7 cellular contexts compared by ENCODE assay signal in genomic region chr4:77217526-77217925, GRCh38.
"Had no signal": no experiment of that assay in that cellular context is flagged by ENCODE, and none has a peak within 500 bp of the region (broad histone marks: within the 10 kb centered on the region; RNA-seq: fewer than 3 reads in every experiment).

No MANE protein-coding gene starts in this region.

- H3K27me3 Mint-ChIP-seq: IgD-negative memory B cell had no signal

- H3K4me3 Mint-ChIP-seq: IgD-negative memory B cell had no signal

- H3K27ac Mint-ChIP-seq: IgD-negative memory B cell had no signal

- ATAC-seq: HepG2, K562 had no signal

- H3K27ac ChIP-seq: HL-60 had no signal

- FAIRE-seq: HepG2, HTR-8/SVneo, K562 had no signal

- H3K4me3 ChIP-seq: K562 had no signal

- DNase-seq: IMR-90, KBM-7 had no signal

- H3K4me1 Mint-ChIP-seq: IgD-negative memory B cell had no signal

- H3K36me3 Mint-ChIP-seq: IgD-negative memory B cell had no signal
